8 cellular contexts compared by ENCODE assay signal in the genomic region with DNA sequence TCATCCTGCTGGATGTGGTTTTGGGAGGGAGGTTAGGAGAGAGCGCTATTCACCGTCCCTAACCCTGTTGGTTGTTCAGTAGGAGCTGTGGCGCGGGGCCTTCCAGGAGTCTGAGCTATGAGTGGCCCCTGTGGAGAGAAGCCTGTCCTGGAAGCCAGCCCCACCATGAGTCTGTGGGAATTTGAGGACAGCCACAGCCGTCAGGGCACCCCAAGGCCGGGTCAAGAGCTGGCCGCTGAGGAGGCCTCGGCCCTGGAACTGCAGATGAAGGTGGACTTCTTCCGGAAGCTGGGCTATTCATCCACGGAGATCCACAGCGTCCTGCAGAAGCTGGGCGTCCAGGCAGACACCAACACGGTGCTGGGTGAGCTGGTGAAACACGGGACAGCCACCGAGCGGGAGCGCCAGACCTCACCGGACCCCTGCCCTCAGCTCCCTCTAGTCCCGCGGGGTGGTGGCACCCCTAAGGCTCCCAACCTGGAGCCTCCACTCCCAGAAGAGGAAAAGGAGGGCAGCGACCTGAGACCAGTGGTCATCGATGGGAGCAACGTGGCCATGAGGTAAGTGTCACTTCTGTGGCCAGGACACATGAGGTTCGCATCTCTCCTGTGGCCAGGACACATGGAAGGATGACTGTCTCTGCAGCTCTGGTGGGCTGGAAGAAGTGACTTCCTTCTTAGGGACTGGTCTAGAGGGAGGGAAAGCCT. TPM values are rescaled to one million over a fixed set of nuclear protein-coding genes. Genes with fewer than 3 reads are reported as not detected.
A peak's percentile ranks its signal among the peaks of the same experiment; 100 is the strongest.
DNase-seq lines count a peak whose midpoint lies in the region; ATAC-seq, FAIRE-seq and TF ChIP-seq lines count a peak whose summit lies in the region.

No MANE protein-coding gene starts in this region.

- TF ChIP-seq POLR2A in A549 (IDR thresholded peaks at IDR 0.05; ENCODE audit: low read length) (0 out of 2 replicates have a peak, but pooled peaks have one; percentile 3), GM12878 (IDR thresholded peaks at IDR 0.05; ENCODE audit: low read depth, low read length) (peak; percentile 61)

- peaks cover under 1% of the 10 kb centered on the region; the same call in 1 of the 2 replicates for H4K20me1 ChIP-seq in GM12878 (ENCODE audit: control insufficient read depth, insufficient read depth)

- SMC1A ChIA-PET in GM12878 (lab: Charles Lee; ENCODE audit: uncharacterized antibody, unreplicated experiment), result interaction anchor here (0.9 to 3.6 kb wide), 9 partner anchors 9 to 216 kb away, joined by 3 to 23 read pairs (median 4); a partner anchor contains a TSS

- peak overlapping the region; percentile 99 for H3K4me3 Mint-ChIP-seq in memory B cell

- no TSS peak for BruUV-seq in GM12878 (replicated peaks; lab: Mats Ljungman, UMichigan)

- peak overlapping the region; percentile 88 to 100 for H3K27ac ChIP-seq in A549
- no peak overlapping the region; the same call in 1 of the 2 replicates for H3K27ac ChIP-seq in HUES6 (ENCODE audit: low read depth, low read length)
- H3K27ac ChIP-seq in GM12878 (ENCODE audit: control insufficient read depth, insufficient read depth), result peak overlapping the region; percentile 99

- H3K79me2 ChIP-seq in GM12878 (ENCODE audit: control insufficient read depth, insufficient read depth, low read length), result peaks cover 61% of the 10 kb centered on the region

- H3K9me3 ChIP-seq in A549 (no peaks in the 10 kb centered on the region), HUES6 (ENCODE audit: control insufficient read depth, insufficient read depth, low read depth, low read length) (no peaks in the 10 kb centered on the region), GM12878 (replicated peaks; ENCODE audit: control insufficient read depth, insufficient read depth, low read length) (no peaks in the 10 kb centered on the region)

- H3K9ac ChIP-seq in HUES6 (ENCODE audit: low read length), result peak overlapping the region; percentile 85
- peak overlapping the region; percentile 94 for H3K9ac ChIP-seq in GM12878 (ENCODE audit: control insufficient read depth, insufficient read depth, low read length)

- CTCF ChIA-PET in A549 (lab: Yijun Ruan, JAX), result interaction anchor here (0.9 to 17.9 kb wide), 6 partner anchors 10 to 900 kb away, joined by 3 to 209 read pairs (median 11); a partner anchor contains a TSS
- CTCF ChIA-PET in GM12878 (lab: Yijun Ruan, JAX), result interaction anchor here (0.6 to 7.8 kb wide), 10 partner anchors 10 to 517 kb away, joined by 3 to 127 read pairs (median 4); a partner anchor contains a TSS

- peak overlapping the region; percentile 90 for H3K4me2 ChIP-seq in A549
- peak overlapping the region; percentile 73 for H3K4me2 ChIP-seq in GM12878 (ENCODE audit: control insufficient read depth, insufficient read depth)

- H3K27me3 ChIP-seq in HUES6 (ENCODE audit: control insufficient read depth, insufficient read depth, low read length), result peaks cover 13% of the 10 kb centered on the region
- H3K27me3 ChIP-seq in GM12878 (replicated peaks in 1 of 2; ENCODE audit: control insufficient read depth in 2 of 2, insufficient read depth in 2 of 2, low read length in 1 of 2), result no peaks in the 10 kb centered on the region

- peak overlapping the region; percentile 99 for H3K27ac Mint-ChIP-seq in memory B cell

- H3K36me3 ChIP-seq in HUES6 (ENCODE audit: control insufficient read depth, insufficient read depth, low read length) (peaks cover 38% of the 10 kb centered on the region), GM12878 (ENCODE audit: control insufficient read depth in 2 of 2, insufficient read depth in 2 of 2, low read length in 1 of 2) (peaks cover 8 to 18% of the 10 kb centered on the region in 2 experiments)

- no peak overlapping the region for H2AFZ ChIP-seq in GM12878 (ENCODE audit: control insufficient read depth, low read depth, low read length)

- peaks cover 42% of the 10 kb centered on the region for H3K4me1 ChIP-seq in A549
- peaks cover 76% of the 10 kb centered on the region for H3K4me1 ChIP-seq in HUES6 (ENCODE audit: control insufficient read depth, insufficient read depth, low read length)
- H3K4me1 ChIP-seq in GM12878 (ENCODE audit: control insufficient read depth, insufficient read depth, low read length), result peaks cover 26% of the 10 kb centered on the region

- no peak for DNase-seq in A549 (ENCODE audit: low read depth in 1 of 2, low spot score in 1 of 2)
- DNase-seq in GM12878 (ENCODE audit: low read depth, low spot score), result no peak
- no peak for DNase-seq in memory B cell (ENCODE audit: low spot score in 2 of 2)
- no peak for DNase-seq in OCI-M2 (lab: John Stamatoyannopoulos, UW; ENCODE audit: unreplicated experiment)
- DNase-seq in DMS153 treated with DMSO at 0.1 percent for 48 hours (lab: John Stamatoyannopoulos, UW; ENCODE audit: unreplicated experiment), result no peak
- no peak for DNase-seq in retina

- intact Hi-C loops in GM12878 (cut with micrococcal nuclease; ENCODE audit: unreplicated experiment), result no loop called here

- no peak for FAIRE-seq in A549 (lab: Jason Lieb, UNC)
- no peak for FAIRE-seq in GM12878 (lab: Jason Lieb, UNC)

- in situ Hi-C loops in GM12878 (cut with MboI), result no loop called here

- no peaks in the 10 kb centered on the region for H3K27me3 Mint-ChIP-seq in memory B cell

- TF ChIP-seq CTCF in A549 (IDR thresholded peaks at IDR 0.05), result no peak
- TF ChIP-seq CTCF in GM12878 (IDR thresholded peaks at IDR 0.05 in 2 of 3, conservative IDR thresholded peaks at IDR 0.05 in 1 of 3; ENCODE audit: control insufficient read depth in 2 of 3, extremely low read depth in 1 of 3, insufficient read depth in 1 of 3, low read depth in 3 of 3, low read length in 3 of 3), result no peak

- H3K36me3 Mint-ChIP-seq in memory B cell, result peaks cover 24% of the 10 kb centered on the region

- POLR2A ChIA-PET in A549 (lab: Yijun Ruan, JAX), result interaction anchor here (0.9 to 3.0 kb wide), 5 partner anchors 9 to 215 kb away, joined by 3 to 20 read pairs (median 5); a partner anchor contains a TSS
- POLR2A ChIA-PET in GM12878 (lab: Charles Lee), result interaction anchor here (0.6 to 4.5 kb wide), 16 partner anchors 10 to 1319 kb away, joined by 3 to 35 read pairs (median 6); a partner anchor contains a TSS

- H3K4me3 ChIP-seq in A549 (peak overlapping the region; percentile 85), HUES6 (ENCODE audit: low read depth, low read length) (peak overlapping the region; percentile 98), GM12878 (peak overlapping the region; percentile 99)

- TF ChIP-seq EP300 in A549 (IDR thresholded peaks at IDR 0.05), result no peak
- no peak for TF ChIP-seq EP300 in GM12878 (IDR thresholded peaks at IDR 0.05; ENCODE audit: borderline replicate concordance in 1 of 2, control insufficient read depth in 1 of 2, low read depth in 2 of 2, low read length in 2 of 2)

- 6% methylated on average over 7 of the region's 24 CpGs for WGBS in A549 (ENCODE audit: missing lambda C conversion rate)
- under 1% methylated on average over 24 of the region's 24 CpGs for WGBS in GM12878 (ENCODE audit: insufficient coverage, insufficient replicate concordance, low lambda C conversion rate, missing lambda C conversion rate)

- peaks cover 35% of the 10 kb centered on the region for H3K4me1 Mint-ChIP-seq in memory B cell

- TF ChIP-seq RAD21 in A549 (conservative IDR thresholded peaks at IDR 0.05 in 1 of 2, IDR thresholded peaks at IDR 0.05 in 1 of 2), result no peak
- no peak for TF ChIP-seq RAD21 in GM12878 (IDR thresholded peaks at IDR 0.05; ENCODE audit: insufficient read depth, low read depth, low read length)

- RAD21 ChIA-PET in GM12878 (lab: Charles Lee; ENCODE audit: unreplicated experiment), result interaction anchor here (1.9 to 10.4 kb wide), 3 partner anchors 11 to 214 kb away, joined by 4 to 82 read pairs (median 13); a partner anchor contains a TSS

- ATAC-seq in A549, result no peak
- no peak for ATAC-seq in GM12878
- ATAC-seq in memory B cell (ENCODE audit: low read depth), result no peak
- ATAC-seq in activated CD4-positive, CD25-positive, alpha-beta regulatory T cell treated with anti-CD3 and anti-CD28 coated beads, Interleukin-2, amount 50 U/mL, for 24 hours, result no peak

- no peaks in the 10 kb centered on the region for H3K9me3 Mint-ChIP-seq in memory B cell

RNA-seq across cellular contexts. Expression of a gene that starts 1.2 kb away (rescaled TPM):
- polyA plus RNA-seq in A549 (2011; rRNA removed) (23.1 and 23.5 TPM in 2 replicates), A549 (2017; fragmentation: RNase III; extraction: RNeasy Plus Mini Kit Qiagen cat#74134 plus additional on column Dnase treatment) (11.6 to 16.3 TPM (median 14.7 TPM) in 3 replicates), GM12878 (2011; rRNA removed) (10.4 and 19.2 TPM in 2 replicates), GM12878 (2014; fragmentation: Illumina TruSeq; extraction: Trizol) (2.0 and 9.0 TPM in 2 replicates), GM12878 (2014; fragmentation: Nextera tagmentation; extraction: Ambion mirVana) (under 1 TPM; 0.35 to 0.88 TPM), GM12878 (2014; rRNA removed) (27.8 and 30.2 TPM in 2 replicates), GM12878 (2016; fragmentation: Nextera tagmentation; extraction: Ambion mirVana) (10 to 100 TPM; 11.7 to 15.9 TPM)
- 26.7 and 39.4 TPM in 2 replicates for polyA plus RNA-seq in A549 (2012; cell fraction: cytosol; rRNA removed)
- polyA plus RNA-seq in A549 (2012; cell fraction: nucleus; rRNA removed), result 101 and 103 TPM in 2 replicates
- 36.5 and 49.9 TPM in 2 replicates for polyA minus RNA-seq in A549 (2011; rRNA and poly(A)+ RNA removed)
- total RNA-seq in GM12878 (2013; cell fraction: nucleolus; rRNA removed), result 50.7 and 64.9 TPM in 2 replicates
- total RNA-seq in GM12878 (2014; rRNA removed) (19.0 and 23.0 TPM in 2 replicates), GM12878 (2014; rRNA removed; fragmentation: Illumina TruSeq; extraction: Trizol) (9.3 and 10.9 TPM in 2 replicates), GM12878 (2021) (25.1 and 27.0 TPM in 2 replicates)
- 5.7 TPM for polyA plus RNA-seq in GM12878 (2011; ENCODE audit: low read depth)
- 24.2 and 34.5 TPM in 2 replicates for polyA plus RNA-seq in GM12878 (2011; cell fraction: cytosol; rRNA removed)
- polyA plus RNA-seq in GM12878 (2011; cell fraction: nucleus; rRNA removed), result 152 and 154 TPM in 2 replicates
- 17.6 and 23.4 TPM in 2 replicates for polyA plus RNA-seq in GM12878 (2012)
- polyA minus RNA-seq in GM12878 (2011; rRNA and poly(A)+ RNA removed), result 27.5 and 57.4 TPM in 2 replicates
- polyA minus RNA-seq in GM12878 (2011; cell fraction: cytosol; rRNA and poly(A)+ RNA removed), result 15.6 and 17.7 TPM in 2 replicates
- polyA minus RNA-seq in GM12878 (2011; cell fraction: nucleus; rRNA and poly(A)+ RNA removed), result 52.6 and 80.8 TPM in 2 replicates

RNA-seq across cellular contexts. Expression of a gene that starts 39.0 kb away (rescaled TPM):
- polyA plus RNA-seq in A549 (2011; rRNA removed) (45.4 and 47.2 TPM in 2 replicates), A549 (2017; fragmentation: RNase III; extraction: RNeasy Plus Mini Kit Qiagen cat#74134 plus additional on column Dnase treatment) (38.5 to 42.5 TPM (median 39.4 TPM) in 3 replicates), GM12878 (2011; rRNA removed) (70.7 and 75.8 TPM in 2 replicates), GM12878 (2014; fragmentation: Illumina TruSeq; extraction: Trizol) (72.2 and 89.4 TPM in 2 replicates), GM12878 (2014; fragmentation: Nextera tagmentation; extraction: Ambion mirVana) (10 to 100 TPM; 30.8 to 33.3 TPM), GM12878 (2014; rRNA removed) (56.3 and 62.4 TPM in 2 replicates), GM12878 (2016; fragmentation: Nextera tagmentation; extraction: Ambion mirVana) (10 to 100 TPM; 74.7 to 75.0 TPM)
- 19.4 and 20.5 TPM in 2 replicates for polyA plus RNA-seq in A549 (2012; cell fraction: cytosol; rRNA removed)
- polyA plus RNA-seq in A549 (2012; cell fraction: nucleus; rRNA removed), result 9.2 and 17.5 TPM in 2 replicates
- 9.9 and 11.4 TPM in 2 replicates for polyA minus RNA-seq in A549 (2011; rRNA and poly(A)+ RNA removed)
- total RNA-seq in GM12878 (2013; cell fraction: nucleolus; rRNA removed), result 98.4 and 100 TPM in 2 replicates
- total RNA-seq in GM12878 (2014; rRNA removed) (51.8 and 57.8 TPM in 2 replicates), GM12878 (2014; rRNA removed; fragmentation: Illumina TruSeq; extraction: Trizol) (53.9 and 56.4 TPM in 2 replicates), GM12878 (2021) (48.6 and 49.7 TPM in 2 replicates)
- polyA plus RNA-seq in GM12878 (2011; ENCODE audit: low read depth), result 21.0 TPM
- polyA plus RNA-seq in GM12878 (2011; cell fraction: cytosol; rRNA removed), result 42.7 and 57.1 TPM in 2 replicates
- polyA plus RNA-seq in GM12878 (2011; cell fraction: nucleus; rRNA removed), result 40.8 and 43.5 TPM in 2 replicates
- polyA plus RNA-seq in GM12878 (2012), result 30.5 and 33.8 TPM in 2 replicates
- polyA minus RNA-seq in GM12878 (2011; rRNA and poly(A)+ RNA removed), result 19.6 and 26.3 TPM in 2 replicates
- 14.3 and 17.0 TPM in 2 replicates for polyA minus RNA-seq in GM12878 (2011; cell fraction: cytosol; rRNA and poly(A)+ RNA removed)
- 19.1 and 32.1 TPM in 2 replicates for polyA minus RNA-seq in GM12878 (2011; cell fraction: nucleus; rRNA and poly(A)+ RNA removed)
